In genomic region chr20:1012359-1013168, GRCh38 we compare ENCODE assay signal across 24 cellular contexts. TPM values are rescaled to one million over a fixed set of nuclear protein-coding genes. Genes with fewer than 3 reads are reported as not detected.
DNase-seq lines count a peak whose midpoint lies in the region; ATAC-seq and TF ChIP-seq lines count a peak whose summit lies in the region.
"Had no signal": no experiment of that assay in that cellular context is flagged by ENCODE, and none has a peak within 500 bp of the region (broad histone marks: within the 10 kb centered on the region; RNA-seq: fewer than 3 reads in every experiment).

No MANE protein-coding gene starts in this region.

- H3K56ac ChIP-seq in mesendoderm (ENCODE audit: low read length) = no peak overlapping the region

- H4K20me1 ChIP-seq in KMS-11 (ENCODE audit: insufficient read depth) = no peaks in the 10 kb centered on the region

- no peak for TF ChIP-seq EP300 in upper lobe of left lung (IDR thresholded peaks at IDR 0.05)

- no peak overlapping the region for H4K5ac ChIP-seq in mesendoderm (ENCODE audit: low read length)

- no peak for TF ChIP-seq POLR2A in upper lobe of left lung (IDR thresholded peaks at IDR 0.05)

- H3K79me2 ChIP-seq in KMS-11 (ENCODE audit: insufficient read depth, low read depth) (no peaks in the 10 kb centered on the region), mesendoderm (ENCODE audit: control insufficient read depth, insufficient read depth, low read length) (no peaks in the 10 kb centered on the region)

- H3K4me3 ChIP-seq in KMS-11 (IDR thresholded peaks at IDR 0.05; ENCODE audit: insufficient read depth, low read depth, low read length) (no peak overlapping the region), coronary artery (no peak overlapping the region), mesendoderm (ENCODE audit: low read length) (no peak overlapping the region), upper lobe of left lung (no peak overlapping the region)
- H3K4me3 ChIP-seq: GM12878, GM23338 had no signal

- H3K9me3 ChIP-seq in upper lobe of left lung = no peaks in the 10 kb centered on the region
- H3K9me3 ChIP-seq: BE2C had no signal

- H3K4me1 ChIP-seq in KMS-11 (ENCODE audit: low read depth, poor library complexity, severe bottlenecking) (peaks cover 37% of the 10 kb centered on the region), mesendoderm (ENCODE audit: control insufficient read depth, low read depth, low read length) (no peaks in the 10 kb centered on the region), upper lobe of left lung (no peaks in the 10 kb centered on the region)
- H3K4me1 ChIP-seq: BE2C had no signal

- no peak overlapping the region for H3K4ac ChIP-seq in mesendoderm (ENCODE audit: low read depth, low read length)

- no peak overlapping the region for H2AK5ac ChIP-seq in mesendoderm (ENCODE audit: low read length)

- H3K23ac ChIP-seq in mesendoderm (ENCODE audit: low read length) = no peak overlapping the region

- DNase-seq in coronary artery (ENCODE audit: low spot score) = peak; percentile 53
- DNase-seq in mesendoderm = peak; percentile 11
- DNase-seq in upper lobe of left lung = peak; percentile 8 to 18
- no peak for DNase-seq in NOMO-1 treated with dmso at 0.1 percent for 144 hours (lab: John Stamatoyannopoulos, UW; ENCODE audit: unreplicated experiment)
- no peak for DNase-seq in NCI-H2171 (lab: John Stamatoyannopoulos, UW)
- no peak for DNase-seq in NCI-H1436 treated with DMSO at 0.1 percent for 48 hours (lab: John Stamatoyannopoulos, UW)
- DNase-seq in NCI-H1417 treated with DMSO at 0.1 percent for 48 hours (lab: John Stamatoyannopoulos, UW) = no peak
- DNase-seq: ACHN; BE2C; C1 segment of cervical spinal cord; CD4-positive, CD25-positive, alpha-beta regulatory T cell; CD8-positive, alpha-beta memory T cell; COR-L47; DMS 273 treated with DMSO at 0.1 percent for 48 hours; DMS53; DND-41; EL; H7 had no signal

- no peak overlapping the region for H2BK5ac ChIP-seq in mesendoderm (ENCODE audit: low read length)

- H3K9ac ChIP-seq in KMS-11 = no peak overlapping the region
- H3K9ac ChIP-seq in mesendoderm (ENCODE audit: low read length) = no peak overlapping the region

- H3K27ac ChIP-seq in KMS-11 (peak overlapping the region; percentile 72; the same call in 1 of the 2 replicates), coronary artery (no peak overlapping the region), mesendoderm (ENCODE audit: low read depth, low read length) (no peak overlapping the region), upper lobe of left lung (no peak overlapping the region)

- H3K27me3 ChIP-seq in KMS-11 (ENCODE audit: insufficient read depth, low read depth) (no peaks in the 10 kb centered on the region), mesendoderm (ENCODE audit: insufficient read depth, low read length, poor library complexity) (no peaks in the 10 kb centered on the region), upper lobe of left lung (no peaks in the 10 kb centered on the region)
- H3K27me3 ChIP-seq: BE2C had no signal

- no peak for ATAC-seq in upper lobe of left lung (ENCODE audit: low FRiP score in 2 of 2)
- ATAC-seq: GM12878, GM23338, HCT116 had no signal

- H3K4me2 ChIP-seq in KMS-11 (peak overlapping the region; percentile 65; the same call in 1 of the 2 replicates), mesendoderm (ENCODE audit: low read length) (no peak overlapping the region)
- H3K4me2 ChIP-seq: GM23338 had no signal

- H3K18ac ChIP-seq in mesendoderm (ENCODE audit: low read length) = no peak overlapping the region

- H3K79me1 ChIP-seq in mesendoderm (ENCODE audit: low read length) = no peaks in the 10 kb centered on the region

- TF ChIP-seq CTCF in KMS-11 (conservative IDR thresholded peaks at IDR 0.05; ENCODE audit: low read depth, low read length) = no peak
- TF ChIP-seq CTCF in coronary artery (IDR thresholded peaks at IDR 0.05) = no peak
- no peak for TF ChIP-seq CTCF in upper lobe of left lung (IDR thresholded peaks at IDR 0.05)

- H2BK120ac ChIP-seq in mesendoderm (ENCODE audit: low read depth, low read length) = no peak overlapping the region

- H3K36me3 ChIP-seq in KMS-11 (ENCODE audit: insufficient read depth) = no peaks in the 10 kb centered on the region
- H3K36me3 ChIP-seq in mesendoderm (ENCODE audit: control insufficient read depth, insufficient read depth, low read length) = no peaks in the 10 kb centered on the region
- no peaks in the 10 kb centered on the region for H3K36me3 ChIP-seq in upper lobe of left lung
- H3K36me3 ChIP-seq: BE2C had no signal

- H2BK15ac ChIP-seq in mesendoderm (replicated peaks; ENCODE audit: low read depth) = no peak overlapping the region

- no peak overlapping the region for H4K8ac ChIP-seq in mesendoderm (ENCODE audit: low read depth, low read length)

- no peak overlapping the region for H2AFZ ChIP-seq in KMS-11 (ENCODE audit: low read depth)
- H2AFZ ChIP-seq: GM23338 had no signal

- WGBS in mesendoderm (ENCODE audit: extremely low coverage, insufficient coverage, low lambda C conversion rate) = no CpG with 5 or more reads among the region's 10 CpGs
- 75 to 78% methylated on average over 10 of the region's 10 CpGs for WGBS in upper lobe of left lung, 2 donors

RNA-seq across cellular contexts. Expression of gene RSPO4, which starts 10.5 kb away (rescaled TPM):
- 2.8 TPM for polyA plus RNA-seq in mesendoderm (2013, experiment 1 of 2)
- polyA plus RNA-seq in mesendoderm (2013, experiment 2 of 2) = 2.7 TPM
- 10 to 100 TPM in 1 of 6 donors, 1 to 10 TPM in 4, under 1 TPM in 1; 0.49 to 11.2 (median 4.4) TPM for total RNA-seq in upper lobe of left lung
- total RNA-seq: CD8-positive, alpha-beta memory T cell; G401; GM12878; HepG2 had no signal
- polyA plus RNA-seq: CD4-positive, CD25-positive, alpha-beta regulatory T cell; CD8-positive, alpha-beta memory T cell; HepG2 had no signal

Comparison
In these comparisons a context has a peak if more than half of its experiments do, and no peak if none do; other contexts are left out.
1. DNase-seq: peak in coronary artery (single experiment), mesendoderm (single experiment) and upper lobe of left lung (2 of 2); none in NOMO-1 treated with dmso at 0.1 percent for 144 hours (single experiment), NCI-H2171 (single experiment), NCI-H1436 treated with DMSO at 0.1 percent for 48 hours (single experiment) and NCI-H1417 treated with DMSO at 0.1 percent for 48 hours (single experiment).